In the genomic region with DNA sequence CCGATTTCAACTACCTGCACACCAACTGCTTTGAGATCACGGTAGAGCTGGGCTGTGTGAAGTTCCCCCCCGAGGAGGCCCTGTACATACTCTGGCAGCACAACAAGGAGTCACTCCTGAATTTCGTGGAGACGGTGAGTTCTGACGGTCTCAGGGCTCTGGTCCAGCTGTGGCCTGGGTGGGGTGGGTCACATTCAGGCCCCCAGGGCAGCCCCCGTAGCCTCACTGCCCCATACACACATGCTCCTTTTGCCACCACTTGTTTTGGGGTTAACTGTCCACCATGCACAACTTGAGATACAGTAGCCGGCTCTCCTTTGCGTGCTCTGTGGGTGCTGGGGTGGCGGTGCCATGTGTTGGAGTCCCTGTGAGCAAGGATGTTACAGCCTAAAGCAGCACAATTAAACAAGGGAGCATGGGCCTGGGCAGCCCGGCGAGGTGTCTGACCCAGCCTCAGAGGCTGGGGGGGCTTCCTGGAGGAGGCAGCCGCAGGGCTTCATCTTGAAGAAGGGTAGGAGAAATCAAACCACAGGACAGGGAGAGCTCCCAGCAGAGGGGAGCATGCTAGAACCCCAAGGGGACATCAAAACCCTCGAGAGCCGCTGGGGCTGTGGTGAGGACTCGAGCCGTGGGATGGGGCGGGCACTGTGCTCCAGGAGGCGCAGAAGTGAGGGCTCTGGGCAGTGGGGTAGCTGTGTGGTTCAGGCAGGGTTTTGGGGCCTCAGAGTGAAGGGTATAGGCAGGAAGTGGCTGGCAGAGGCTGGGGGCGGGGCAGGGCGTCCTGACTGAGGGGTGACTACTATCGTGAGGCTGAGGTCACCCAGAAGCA, we compare ENCODE assay signal across 1 cellular context.
TF ChIP-seq lines count a peak whose summit lies in the region.

No MANE protein-coding gene starts in this region.

TF ChIP-seq in H1, 55 proteins besides CTCF, POLR2A, EP300 and RAD21:
- 0 out of 2 replicates have a peak, but pooled peaks have one; percentile 19 for TF ChIP-seq POLR2AphosphoS5 (IDR thresholded peaks at IDR 0.05; ENCODE audit: low read depth, low read length)
- TF ChIP-seq, protein P1, sequence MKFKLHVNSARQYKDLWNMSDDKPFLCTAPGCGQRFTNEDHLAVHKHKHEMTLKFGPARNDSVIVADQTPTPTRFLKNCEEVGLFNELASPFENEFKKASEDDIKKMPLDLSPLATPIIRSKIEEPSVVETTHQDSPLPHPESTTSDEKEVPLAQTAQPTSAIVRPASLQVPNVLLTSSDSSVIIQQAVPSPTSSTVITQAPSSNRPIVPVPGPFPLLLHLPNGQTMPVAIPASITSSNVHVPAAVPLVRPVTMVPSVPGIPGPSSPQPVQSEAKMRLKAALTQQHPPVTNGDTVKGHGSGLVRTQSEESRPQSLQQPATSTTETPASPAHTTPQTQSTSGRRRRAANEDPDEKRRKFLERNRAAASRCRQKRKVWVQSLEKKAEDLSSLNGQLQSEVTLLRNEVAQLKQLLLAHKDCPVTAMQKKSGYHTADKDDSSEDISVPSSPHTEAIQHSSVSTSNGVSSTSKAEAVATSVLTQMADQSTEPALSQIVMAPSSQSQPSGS (IDR thresholded peaks at IDR 0.05; ENCODE audit: low read length) = no peak
